15 cellular contexts compared by ENCODE assay signal in genomic region chr4:147137280-147137679, GRCh38.
A peak's percentile ranks its signal among the peaks of the same experiment; 100 is the strongest.
DNase-seq lines count a peak whose midpoint lies in the region; ATAC-seq and TF ChIP-seq lines count a peak whose summit lies in the region.
"Had no signal": no experiment of that assay in that cellular context is flagged by ENCODE, and none has a peak within 500 bp of the region (broad histone marks: within the 10 kb centered on the region; RNA-seq: fewer than 3 reads in every experiment).

No MANE protein-coding gene starts in this region.

- H3K27ac ChIP-seq in right atrium auricular region (peak overlapping the region; percentile 14 to 55), parathyroid adenoma (peak overlapping the region; percentile 27), uterus (peak overlapping the region; percentile 23 to 52), caudate nucleus (ENCODE audit: low read depth, low read length) (no peak overlapping the region)
- H3K27ac ChIP-seq: A549; BLaER1 treated with 17β-estradiol and CSF1 and Interleukin-3, amounts not matched to agents 10 nM and 100 nM; HL-60 had no signal

- H3K4me2 ChIP-seq in parathyroid adenoma (ENCODE audit: low read length): no peak overlapping the region
- H3K4me2 ChIP-seq: A549; BLaER1 treated with 17β-estradiol and CSF1 and Interleukin-3, amounts not matched to agents 10 nM and 100 nM had no signal

- H3K27me3 ChIP-seq in right atrium auricular region (no peaks in the 10 kb centered on the region), iPS-15b (ENCODE audit: control insufficient read depth, insufficient read depth, low read length) (no peaks in the 10 kb centered on the region), parathyroid adenoma (ENCODE audit: control insufficient read depth, insufficient read depth, low read length) (no peaks in the 10 kb centered on the region), uterus (no peaks in the 10 kb centered on the region)
- H3K27me3 ChIP-seq: BLaER1 treated with 17β-estradiol and CSF1 and Interleukin-3, amounts not matched to agents 10 nM and 100 nM had no signal

- no peak for DNase-seq in right atrium auricular region (ENCODE audit: low spot score)
- no peak for DNase-seq in Right ventricle myocardium superior
- no peak for DNase-seq in uterus
- no peak for DNase-seq in caudate nucleus (lab: John Stamatoyannopoulos, UW)
- DNase-seq in nucleus accumbens (lab: John Stamatoyannopoulos, UW): no peak
- DNase-seq: CD8-positive, alpha-beta memory T cell; DMS79 treated with DMSO at 0.1 percent for 48 hours; NCI-H187 treated with DMSO at 0.1 percent for 48 hours; NCI-H69 had no signal

- H3K4me3 ChIP-seq in right atrium auricular region (no peak overlapping the region), iPS-15b (ENCODE audit: low read depth, low read length) (no peak overlapping the region), parathyroid adenoma (ENCODE audit: low read depth, low read length) (no peak overlapping the region), uterus (no peak overlapping the region)
- H3K4me3 ChIP-seq: A549; BLaER1 treated with 17β-estradiol and CSF1 and Interleukin-3, amounts not matched to agents 10 nM and 100 nM had no signal

- no peak for TF ChIP-seq POLR2A in uterus (IDR thresholded peaks at IDR 0.05)

- H2AFZ ChIP-seq in parathyroid adenoma: no peak overlapping the region

- ATAC-seq in Right ventricle myocardium superior (ENCODE audit: poor library complexity): no peak
- no peak for ATAC-seq in GM21515 (IDR thresholded peaks at IDR 0.05; ENCODE audit: unreplicated experiment)
- ATAC-seq: A549 had no signal

- intact Hi-C loops in Right ventricle myocardium superior (cut with DNase I): no loop called here
- intact Hi-C loops in uterus (cut with DNase I; ENCODE audit: low total_unique reads): no loop called here

- peaks cover 0 to 9% of the 10 kb centered on the region in 2 donors for H3K4me1 ChIP-seq in right atrium auricular region
- H3K4me1 ChIP-seq in iPS-15b (ENCODE audit: control insufficient read depth, insufficient read depth, low read length): no peaks in the 10 kb centered on the region
- H3K4me1 ChIP-seq in parathyroid adenoma: no peaks in the 10 kb centered on the region
- H3K4me1 ChIP-seq in uterus: no peaks in the 10 kb centered on the region
- H3K4me1 ChIP-seq: A549; BLaER1 treated with 17β-estradiol and CSF1 and Interleukin-3, amounts not matched to agents 10 nM and 100 nM had no signal

- TF ChIP-seq CTCF in right atrium auricular region (IDR thresholded peaks at IDR 0.05) (no peak), parathyroid adenoma (IDR thresholded peaks at IDR 0.05) (no peak), uterus (IDR thresholded peaks at IDR 0.05) (no peak)

- no peaks in the 10 kb centered on the region for H3K79me2 ChIP-seq in parathyroid adenoma

- H3K9ac ChIP-seq in iPS-15b (ENCODE audit: low read depth, low read length) (peak overlapping the region; percentile 1), parathyroid adenoma (no peak overlapping the region)
- H3K9ac ChIP-seq: BLaER1 treated with 17β-estradiol and CSF1 and Interleukin-3, amounts not matched to agents 10 nM and 100 nM had no signal

- no peaks in the 10 kb centered on the region for H3K36me3 ChIP-seq in right atrium auricular region
- no peaks in the 10 kb centered on the region for H3K36me3 ChIP-seq in iPS-15b (ENCODE audit: control insufficient read depth, insufficient read depth, low read length)
- H3K36me3 ChIP-seq in parathyroid adenoma (ENCODE audit: control insufficient read depth, insufficient read depth, low read length): no peaks in the 10 kb centered on the region
- no peaks in the 10 kb centered on the region for H3K36me3 ChIP-seq in uterus
- H3K36me3 ChIP-seq: BLaER1 treated with 17β-estradiol and CSF1 and Interleukin-3, amounts not matched to agents 10 nM and 100 nM had no signal

- H3K9me3 ChIP-seq in right atrium auricular region: no peaks in the 10 kb centered on the region
- no peaks in the 10 kb centered on the region for H3K9me3 ChIP-seq in iPS-15b (ENCODE audit: control insufficient read depth, insufficient read depth, low read length)
- H3K9me3 ChIP-seq in parathyroid adenoma (ENCODE audit: control insufficient read depth, low read length): peaks cover 3% of the 10 kb centered on the region
- H3K9me3 ChIP-seq in uterus: no peaks in the 10 kb centered on the region
- H3K9me3 ChIP-seq: A549; BLaER1 treated with 17β-estradiol and CSF1 and Interleukin-3, amounts not matched to agents 10 nM and 100 nM had no signal
